ENCODE assay signal across 8 cellular contexts in genomic region chr11:125070699-125071254, GRCh38. TPM values are rescaled to one million over a fixed set of nuclear protein-coding genes. Genes with fewer than 3 reads are reported as not detected.
DNase-seq lines count a peak whose midpoint lies in the region; ATAC-seq and TF ChIP-seq lines count a peak whose summit lies in the region.

No MANE protein-coding gene starts in this region.

- no peaks in the 10 kb centered on the region for H3K27me3 ChIP-seq in right atrium auricular region

- H3K27ac ChIP-seq in right atrium auricular region = peak overlapping the region; percentile 15 to 53

- H3K4me3 ChIP-seq in right atrium auricular region = no peak overlapping the region

- H3K4me1 Mint-ChIP-seq in stimulated activated effector memory CD8-positive, alpha-beta T cell treated with anti-CD3 and anti-CD28 coated beads, Interleukin-12 subunit alpha, Interleukin-12 subunit beta, amount 100 ng/mL, for 72 hours = peaks cover 35% of the 10 kb centered on the region

- DNase-seq in EL (peak; percentile 80), right atrium auricular region (ENCODE audit: low spot score) (peak; percentile 76), NCI-H82 treated with DMSO at 0.1 percent for 48 hours (lab: John Stamatoyannopoulos, UW; ENCODE audit: unreplicated experiment) (no peak), activated gamma-delta T cell (lab: John Stamatoyannopoulos, UW) (no peak)
- DNase-seq in activated CD8-positive, alpha-beta memory T cell treated with anti-CD3 and anti-CD28 coated beads, Interleukin-2, amount 50 U/mL, for 48 hours = peak; percentile 53
- DNase-seq in stimulated activated effector memory CD8-positive, alpha-beta T cell treated with anti-CD3 and anti-CD28 coated beads, Interleukin-12 subunit alpha, Interleukin-12 subunit beta, amount 100 ng/mL, for 72 hours (ENCODE audit: low spot score in 2 of 2) = peak in 1 of 2 donors; percentile 53

- no peaks in the 10 kb centered on the region for H3K36me3 ChIP-seq in right atrium auricular region

- no peak for TF ChIP-seq CTCF in right atrium auricular region (IDR thresholded peaks at IDR 0.05)

- H3K9me3 Mint-ChIP-seq in stimulated activated effector memory CD8-positive, alpha-beta T cell treated with anti-CD3 and anti-CD28 coated beads, Interleukin-12 subunit alpha, Interleukin-12 subunit beta, amount 100 ng/mL, for 72 hours = no peaks in the 10 kb centered on the region

- no peaks in the 10 kb centered on the region for H3K4me1 ChIP-seq in right atrium auricular region

- no peaks in the 10 kb centered on the region for H3K36me3 Mint-ChIP-seq in stimulated activated effector memory CD8-positive, alpha-beta T cell treated with anti-CD3 and anti-CD28 coated beads, Interleukin-12 subunit alpha, Interleukin-12 subunit beta, amount 100 ng/mL, for 72 hours

- H3K4me3 Mint-ChIP-seq in stimulated activated effector memory CD8-positive, alpha-beta T cell treated with anti-CD3 and anti-CD28 coated beads, Interleukin-12 subunit alpha, Interleukin-12 subunit beta, amount 100 ng/mL, for 72 hours = no peak overlapping the region

- peak overlapping the region; percentile 67 for H3K27ac Mint-ChIP-seq in stimulated activated effector memory CD8-positive, alpha-beta T cell treated with anti-CD3 and anti-CD28 coated beads, Interleukin-12 subunit alpha, Interleukin-12 subunit beta, amount 100 ng/mL, for 72 hours

- no peaks in the 10 kb centered on the region for H3K9me3 ChIP-seq in right atrium auricular region

- peak; percentile 68 for ATAC-seq in GM21367 (IDR thresholded peaks at IDR 0.05; ENCODE audit: unreplicated experiment)
- ATAC-seq in HG03521 (IDR thresholded peaks at IDR 0.05; ENCODE audit: unreplicated experiment) = peak; percentile 65
- peak; percentile 93 for ATAC-seq in stimulated activated effector memory CD8-positive, alpha-beta T cell treated with anti-CD3 and anti-CD28 coated beads, Interleukin-12 subunit alpha, Interleukin-12 subunit beta, amount 100 ng/mL, for 72 hours

RNA-seq across cellular contexts. Expression of gene SLC37A2, which starts 7.7 kb away (rescaled TPM):
- total RNA-seq in right atrium auricular region = 1 to 10 TPM; 2.0 to 4.2 TPM

RNA-seq across cellular contexts. Expression of gene TMEM218, which starts 40.6 kb away (rescaled TPM):
- 10 to 100 TPM in 1 of 2 donors, 1 to 10 TPM in 1; 8.3 to 15.3 TPM for total RNA-seq in right atrium auricular region

Comparison
In these comparisons a context has a peak if more than half of its experiments do, and no peak if none do; other contexts are left out.
1. DNase-seq: peak in EL (single experiment), activated CD8-positive, alpha-beta memory T cell treated with anti-CD3 and anti-CD28 coated beads, Interleukin-2, amount 50 U/mL, for 48 hours (single experiment) and right atrium auricular region (single experiment); none in NCI-H82 treated with DMSO at 0.1 percent for 48 hours (single experiment) and activated gamma-delta T cell (single experiment).
2. Peak in every context shown above with its lines, with median percentiles within 50 percentile points of each other: ATAC-seq.